1 cellular context compared by ENCODE assay signal in the genomic region with DNA sequence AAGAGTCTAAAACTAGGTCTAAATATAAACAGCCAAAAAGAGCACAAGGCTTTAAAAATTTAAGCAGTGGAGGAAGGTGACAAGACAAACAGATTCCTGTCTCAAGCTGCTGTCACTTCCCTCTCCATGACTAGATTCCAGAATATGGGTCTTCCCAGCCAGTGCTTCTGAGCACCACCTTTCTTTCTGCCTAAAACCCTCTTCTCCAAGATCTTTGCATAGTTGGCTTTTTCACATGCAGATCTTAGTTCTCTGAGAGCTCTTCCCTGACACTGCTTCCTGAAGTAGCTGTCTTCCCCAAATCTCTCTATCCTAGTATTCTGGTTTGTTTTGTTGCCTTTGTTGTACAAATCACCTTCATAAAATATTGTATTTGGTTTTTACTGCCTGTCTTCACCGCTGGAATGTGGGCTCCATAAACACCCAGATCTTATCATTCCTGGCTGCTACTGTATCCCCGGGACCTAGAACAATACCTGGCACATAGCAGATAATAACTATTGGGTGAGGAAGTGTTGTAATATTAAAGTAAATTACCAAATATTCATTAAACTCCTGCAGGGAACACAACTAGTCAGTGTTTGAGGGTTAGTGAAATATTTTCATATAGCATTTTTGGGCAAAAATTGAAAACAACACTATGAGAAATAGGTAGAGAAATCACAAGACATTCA.
TF ChIP-seq lines count a peak whose summit lies in the region.

No MANE protein-coding gene starts in this region.

TF ChIP-seq in WTC11, 78 proteins besides CTCF, POLR2A, EP300 and RAD21 (continued from another document):
- TF ChIP-seq, protein P1, sequence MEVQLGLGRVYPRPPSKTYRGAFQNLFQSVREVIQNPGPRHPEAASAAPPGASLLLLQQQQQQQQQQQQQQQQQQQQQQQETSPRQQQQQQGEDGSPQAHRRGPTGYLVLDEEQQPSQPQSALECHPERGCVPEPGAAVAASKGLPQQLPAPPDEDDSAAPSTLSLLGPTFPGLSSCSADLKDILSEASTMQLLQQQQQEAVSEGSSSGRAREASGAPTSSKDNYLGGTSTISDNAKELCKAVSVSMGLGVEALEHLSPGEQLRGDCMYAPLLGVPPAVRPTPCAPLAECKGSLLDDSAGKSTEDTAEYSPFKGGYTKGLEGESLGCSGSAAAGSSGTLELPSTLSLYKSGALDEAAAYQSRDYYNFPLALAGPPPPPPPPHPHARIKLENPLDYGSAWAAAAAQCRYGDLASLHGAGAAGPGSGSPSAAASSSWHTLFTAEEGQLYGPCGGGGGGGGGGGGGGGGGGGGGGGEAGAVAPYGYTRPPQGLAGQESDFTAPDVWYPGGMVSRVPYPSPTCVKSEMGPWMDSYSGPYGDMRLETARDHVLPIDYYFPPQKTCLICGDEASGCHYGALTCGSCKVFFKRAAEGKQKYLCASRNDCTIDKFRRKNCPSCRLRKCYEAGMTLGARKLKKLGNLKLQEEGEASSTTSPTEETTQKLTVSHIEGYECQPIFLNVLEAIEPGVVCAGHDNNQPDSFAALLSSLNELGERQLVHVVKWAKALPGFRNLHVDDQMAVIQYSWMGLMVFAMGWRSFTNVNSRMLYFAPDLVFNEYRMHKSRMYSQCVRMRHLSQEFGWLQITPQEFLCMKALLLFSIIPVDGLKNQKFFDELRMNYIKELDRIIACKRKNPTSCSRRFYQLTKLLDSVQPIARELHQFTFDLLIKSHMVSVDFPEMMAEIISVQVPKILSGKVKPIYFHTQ (CRISPR knock-in tag; IDR thresholded peaks at IDR 0.05): no peak
- no peak for TF ChIP-seq SP1 (CRISPR knock-in tag; conservative IDR thresholded peaks at IDR 0.05)
